In genomic region chr22:38311331-38311635, GRCh38 we compare ENCODE assay signal across 10 cellular contexts. TPM values are rescaled to one million over a fixed set of nuclear protein-coding genes. Genes with fewer than 3 reads are reported as not detected.
DNase-seq lines count a peak whose midpoint lies in the region; ATAC-seq, FAIRE-seq and TF ChIP-seq lines count a peak whose summit lies in the region.
"Had no signal": no experiment of that assay in that cellular context is flagged by ENCODE, and none has a peak within 500 bp of the region (broad histone marks: within the 10 kb centered on the region; RNA-seq: fewer than 3 reads in every experiment).

No MANE protein-coding gene starts in this region.

- peak overlapping the region; percentile 39 for H3K27ac ChIP-seq in astrocyte (ENCODE audit: low read depth, low read length)

- H3K9me3 ChIP-seq in astrocyte (ENCODE audit: insufficient read depth, low read depth, low read length) = no peaks in the 10 kb centered on the region

- no peak for ATAC-seq in stimulated activated naive CD8-positive, alpha-beta T cell treated with anti-CD3 and anti-CD28 coated beads, Interleukin-15, Interleukin-2, amounts not matched to agents 100 U/mL and 50 U/mL, for 24 hours
- peak; percentile 43 for ATAC-seq in naive B cell (ENCODE audit: low read depth in 2 of 2)
- ATAC-seq in HG03469 (IDR thresholded peaks at IDR 0.05; ENCODE audit: unreplicated experiment) = no peak
- no peak for ATAC-seq in HG03442 (IDR thresholded peaks at IDR 0.05; ENCODE audit: unreplicated experiment)

- peak overlapping the region; percentile 0 for H3K4me3 ChIP-seq in astrocyte (ENCODE audit: insufficient read depth, low read depth, low read length)
- H3K4me3 ChIP-seq: hepatocyte had no signal

- peaks cover 99% of the 10 kb centered on the region for H3K79me2 ChIP-seq in astrocyte (ENCODE audit: insufficient read depth, low read length)

- H3K27me3 Mint-ChIP-seq in stimulated activated naive CD8-positive, alpha-beta T cell treated with anti-CD3 and anti-CD28 coated beads, Interleukin-15, Interleukin-2, amounts not matched to agents 100 ng/mL and 50 ng/mL, for 24 hours = no peaks in the 10 kb centered on the region
- no peaks in the 10 kb centered on the region for H3K27me3 Mint-ChIP-seq in astrocyte (ENCODE audit: low read depth, unreplicated experiment)
- no peaks in the 10 kb centered on the region for H3K27me3 Mint-ChIP-seq in naive B cell

- TF ChIP-seq CTCF in astrocyte (IDR thresholded peaks at IDR 0.05; ENCODE audit: insufficient read depth, low read depth, low read length) = no peak

- no peaks in the 10 kb centered on the region for H3K27me3 ChIP-seq in astrocyte (ENCODE audit: insufficient read depth, low read length)
- H3K27me3 ChIP-seq: hepatocyte had no signal

- H4K20me1 ChIP-seq in astrocyte (ENCODE audit: insufficient read depth, low read length) = peaks cover 100% of the 10 kb centered on the region

- H3K4me1 ChIP-seq in astrocyte (ENCODE audit: insufficient read depth, low read length) = peaks cover 60% of the 10 kb centered on the region

- H3K4me3 Mint-ChIP-seq in stimulated activated naive CD8-positive, alpha-beta T cell treated with anti-CD3 and anti-CD28 coated beads, Interleukin-15, Interleukin-2, amounts not matched to agents 100 ng/mL and 50 ng/mL, for 24 hours = no peak overlapping the region
- H3K4me3 Mint-ChIP-seq in astrocyte (ENCODE audit: unreplicated experiment) = no peak overlapping the region
- H3K4me3 Mint-ChIP-seq in naive B cell = peak overlapping the region in 4 of 8 donors; percentile 13 to 78 (median 42)

- H3K9ac ChIP-seq in astrocyte (ENCODE audit: low read length) = peak overlapping the region; percentile 53

- no peak for DNase-seq in stimulated activated naive CD8-positive, alpha-beta T cell treated with anti-CD3 and anti-CD28 coated beads, Interleukin-15, Interleukin-2, amounts not matched to agents 100 U/mL and 50 U/mL, for 24 hours
- DNase-seq in astrocyte (ENCODE audit: low read depth) = no peak
- no peak for DNase-seq in naive B cell
- DNase-seq in posterior vena cava (ENCODE audit: low spot score) = no peak
- no peak for DNase-seq in epidermal melanocyte (ENCODE audit: insufficient read length, low spot score)
- DNase-seq: NCI-H446 treated with DMSO at 0.1 percent for 48 hours had no signal

- intact Hi-C loops in posterior vena cava (cut with DNase I) = loop anchor here in 1 of 2 donors (10.0 kb wide), 1 partner anchor 106 kb away; the partner anchor contains the start of gene MAFF

- H3K4me1 Mint-ChIP-seq in stimulated activated naive CD8-positive, alpha-beta T cell treated with anti-CD3 and anti-CD28 coated beads, Interleukin-15, Interleukin-2, amounts not matched to agents 100 ng/mL and 50 ng/mL, for 24 hours (ENCODE audit: low read depth) = peaks cover 66% of the 10 kb centered on the region
- H3K4me1 Mint-ChIP-seq in astrocyte (ENCODE audit: low read depth, unreplicated experiment) (peaks cover 52% of the 10 kb centered on the region), naive B cell (peaks cover 59 to 75% (median 62%) of the 10 kb centered on the region in 3 donors)

- H3K4me2 ChIP-seq in astrocyte (ENCODE audit: low read length) = peak overlapping the region; percentile 57
- H3K4me2 ChIP-seq: hepatocyte had no signal

- peaks cover 19% of the 10 kb centered on the region for H3K36me3 ChIP-seq in astrocyte (ENCODE audit: insufficient read depth, low read length)

- FAIRE-seq in astrocyte (lab: Jason Lieb, UNC) = no peak

- no peaks in the 10 kb centered on the region for H3K9me3 Mint-ChIP-seq in stimulated activated naive CD8-positive, alpha-beta T cell treated with anti-CD3 and anti-CD28 coated beads, Interleukin-15, Interleukin-2, amounts not matched to agents 100 ng/mL and 50 ng/mL, for 24 hours
- no peaks in the 10 kb centered on the region for H3K9me3 Mint-ChIP-seq in astrocyte (ENCODE audit: unreplicated experiment)
- no peaks in the 10 kb centered on the region for H3K9me3 Mint-ChIP-seq in naive B cell

- peak overlapping the region; percentile 79 for H3K27ac Mint-ChIP-seq in stimulated activated naive CD8-positive, alpha-beta T cell treated with anti-CD3 and anti-CD28 coated beads, Interleukin-15, Interleukin-2, amounts not matched to agents 100 ng/mL and 50 ng/mL, for 24 hours
- H3K27ac Mint-ChIP-seq in astrocyte (ENCODE audit: unreplicated experiment) = no peak overlapping the region
- peak overlapping the region in 4 of 6 donors; percentile 3 to 88 (median 79) for H3K27ac Mint-ChIP-seq in naive B cell

- no peak overlapping the region for H2AFZ ChIP-seq in astrocyte (ENCODE audit: low read depth, low read length)
- H2AFZ ChIP-seq: hepatocyte had no signal

- H3K36me3 Mint-ChIP-seq in stimulated activated naive CD8-positive, alpha-beta T cell treated with anti-CD3 and anti-CD28 coated beads, Interleukin-15, Interleukin-2, amounts not matched to agents 100 ng/mL and 50 ng/mL, for 24 hours (ENCODE audit: low read depth) = peaks cover 40% of the 10 kb centered on the region
- H3K36me3 Mint-ChIP-seq in astrocyte (ENCODE audit: low read depth, unreplicated experiment) = peaks cover 11% of the 10 kb centered on the region
- no peaks in the 10 kb centered on the region for H3K36me3 Mint-ChIP-seq in naive B cell

RNA-seq across cellular contexts. Expression of gene CSNK1E, which starts 6.0 kb away (rescaled TPM):
- total RNA-seq in astrocyte = 157 and 171 TPM in 2 replicates
- 10 to 100 TPM in 3 of 6 donors, 1 to 10 TPM in 3; 5.8 to 19.6 (median 10.0) TPM for polyA plus RNA-seq in naive B cell (ENCODE audit: low read depth in 6 of 6)
- 10 to 100 TPM; 70.1 to 88.6 TPM for total RNA-seq in posterior vena cava

RNA-seq across cellular contexts. Expression of gene TMEM184B, which starts 38.5 kb away (rescaled TPM):
- total RNA-seq in astrocyte = 109 and 114 TPM in 2 replicates
- polyA plus RNA-seq in naive B cell (ENCODE audit: low read depth in 6 of 6) = 1 to 10 TPM in 5 of 6 donors, not detected in 1; 1.8 to 5.9 (median 4.1) TPM
- 10 to 100 TPM; 42.9 to 49.7 TPM for total RNA-seq in posterior vena cava

Comparison
In these comparisons a context has a peak if more than half of its experiments do, and no peak if none do; other contexts are left out.
1. ATAC-seq: peak in naive B cell (2 of 2); none in stimulated activated naive CD8-positive, alpha-beta T cell treated with anti-CD3 and anti-CD28 coated beads, Interleukin-15, Interleukin-2, amounts not matched to agents 100 U/mL and 50 U/mL, for 24 hours (single experiment), HG03469 (single experiment) and HG03442 (single experiment).